ENCODE assay signal across 1 cellular context in genomic region chr19:42728341-42728740, GRCh38. TPM values are rescaled to one million over a fixed set of nuclear protein-coding genes. Genes with fewer than 3 reads are reported as not detected.
"Had no signal": no experiment of that assay in that cellular context is flagged by ENCODE, and none has a peak within 500 bp of the region (broad histone marks: within the 10 kb centered on the region; RNA-seq: fewer than 3 reads in every experiment).

No MANE protein-coding gene starts in this region.

RNA-seq across cellular contexts. Expression of gene PSG3, which starts 11.9 kb away (rescaled TPM):
- total RNA-seq: GM12878 had no signal

RNA-seq across cellular contexts. Expression of gene PSG8, which starts 37.1 kb away (rescaled TPM):
- total RNA-seq: GM12878 had no signal
